Comparison of ENCODE assay signal across 8 cellular contexts in genomic region chrX:138484451-138484850, GRCh38.
"Had no signal": no experiment of that assay in that cellular context is flagged by ENCODE, and none has a peak within 500 bp of the region (broad histone marks: within the 10 kb centered on the region; RNA-seq: fewer than 3 reads in every experiment).

No MANE protein-coding gene starts in this region.

- H3K27ac ChIP-seq: GM23248 had no signal

- H3K4me3 ChIP-seq: GM23248, GM23338, HAP-1 had no signal

- H3K36me3 ChIP-seq: HAP-1 had no signal

- H2AFZ ChIP-seq: GM23248, GM23338 had no signal

- H3K4me2 ChIP-seq: GM23338 had no signal

- ATAC-seq: GM23338, HCT116 had no signal

- H3K9me3 ChIP-seq: HAP-1 had no signal

- DNase-seq: GM23248, GOT3, H7, HCEC 1CT, HFFc6 had no signal

- H3K9ac ChIP-seq: GM23248 had no signal

- H3K4me1 ChIP-seq: HAP-1 had no signal

- H3K4me3 Mint-ChIP-seq: GM23338, HFFc6 had no signal

- H3K27ac Mint-ChIP-seq: GM23338, HFFc6 had no signal

- H3K9me3 Mint-ChIP-seq: GM23338 had no signal
